8 cellular contexts compared by ENCODE assay signal in the genomic region with DNA sequence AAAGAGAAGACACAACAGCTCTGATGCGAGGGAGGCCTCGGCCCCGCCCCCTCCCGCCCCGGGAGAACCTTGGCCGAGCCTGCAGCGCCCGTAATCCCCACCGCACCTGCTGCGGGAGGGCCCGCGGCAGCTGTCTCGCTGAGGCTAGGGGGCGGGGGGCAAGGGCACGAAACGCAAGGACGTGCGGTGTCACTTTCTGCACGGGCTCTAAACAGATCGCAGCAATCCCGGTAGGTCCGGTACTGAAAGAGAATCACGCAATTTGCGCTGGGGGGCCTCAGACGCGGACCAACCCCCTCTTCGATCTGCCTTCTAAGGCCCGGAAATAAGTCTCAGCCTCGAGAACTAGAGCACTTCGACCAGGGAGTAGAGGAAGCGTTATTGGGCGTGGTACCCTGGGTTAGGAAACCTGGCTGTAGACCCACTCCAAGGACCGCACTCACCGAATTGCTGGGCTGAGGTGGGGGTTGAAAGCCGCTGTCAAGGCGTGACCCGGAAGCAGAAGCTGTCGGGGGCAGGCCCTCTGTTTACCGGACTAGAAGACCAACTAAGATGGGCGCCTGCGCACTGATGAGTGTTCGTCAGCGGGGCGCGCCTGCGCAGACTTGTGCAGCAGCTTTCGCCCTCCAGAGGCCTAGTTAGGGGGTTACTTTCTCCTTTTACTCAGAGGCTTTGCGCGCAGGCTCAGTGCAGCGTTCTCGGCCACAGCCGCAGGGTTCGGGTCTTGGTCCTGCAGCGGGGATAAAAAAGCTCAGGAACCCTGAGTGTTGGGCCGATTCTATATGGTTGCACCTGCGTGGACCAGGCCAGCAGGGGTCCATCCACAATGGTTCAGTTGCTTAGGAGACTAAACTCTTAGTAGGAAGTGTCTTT. TPM values are rescaled to one million over a fixed set of nuclear protein-coding genes. Genes with fewer than 3 reads are reported as not detected.
DNase-seq lines count a peak whose midpoint lies in the region; ATAC-seq and TF ChIP-seq lines count a peak whose summit lies in the region.

A gene with protein sequence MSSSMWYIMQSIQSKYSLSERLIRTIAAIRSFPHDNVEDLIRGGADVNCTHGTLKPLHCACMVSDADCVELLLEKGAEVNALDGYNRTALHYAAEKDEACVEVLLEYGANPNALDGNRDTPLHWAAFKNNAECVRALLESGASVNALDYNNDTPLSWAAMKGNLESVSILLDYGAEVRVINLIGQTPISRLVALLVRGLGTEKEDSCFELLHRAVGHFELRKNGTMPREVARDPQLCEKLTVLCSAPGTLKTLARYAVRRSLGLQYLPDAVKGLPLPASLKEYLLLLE (minus strand): TSS at position 500 of the 873 bp plus-strand sequence. CDS start 4,019 bp downstream, outside the sequence.

- 1% methylated on average over 55 to 56 of the region's 56 CpGs for WGBS in lung, 2 donors

- peak; percentile 99 for ATAC-seq in lung (ENCODE audit: insufficient read depth, low FRiP score)

- H3K27ac ChIP-seq in lung (ENCODE audit: low read depth in 1 of 2, low read length in 1 of 2) = peak within 1 kb of the TSS; percentile 85 to 90

- no peaks in the 10 kb centered on the region for H3K27me3 ChIP-seq in lung (ENCODE audit: control insufficient read depth, insufficient read depth)

- H3K36me3 ChIP-seq in lung (ENCODE audit: control insufficient read depth in 2 of 2, insufficient read depth in 2 of 2, low read length in 2 of 2) = peaks cover 0 to 5% of the 10 kb centered on the region in 2 donors

- no peaks in the 10 kb centered on the region for H3K9me3 ChIP-seq in lung (ENCODE audit: control insufficient read depth in 2 of 2, insufficient read depth in 1 of 2, low read length in 1 of 2)

- peak; percentile 20 for TF ChIP-seq CTCF in GM20000 (IDR thresholded peaks at IDR 0.05; ENCODE audit: extremely low read depth, missing control alignments)
- peak; percentile 0 for TF ChIP-seq CTCF in lung (IDR thresholded peaks at IDR 0.05; ENCODE audit: control extremely low read depth, extremely low read depth)

- H3K4me3 ChIP-seq in lung = peak within 1 kb of the TSS; percentile 85

- H3K4me1 ChIP-seq in lung (ENCODE audit: control insufficient read depth in 2 of 2, insufficient read depth in 2 of 2, low read length in 2 of 2) = peaks cover 3 to 4% of the 10 kb centered on the region in 2 donors

- DNase-seq in COR-L47 (lab: John Stamatoyannopoulos, UW) (peak; percentile 98), GM20000 (ENCODE audit: low spot score) (peak; percentile 95), HT-29 (ENCODE audit: low spot score) (peak; percentile 99), lung (ENCODE audit: low spot score) (peak; percentile 99)
- peak; percentile 95 for DNase-seq in NK-92 treated with Interleukin-12 subunit alpha and Interleukin-12 subunit beta, amount 100 ng/mL, for 24 hours (lab: John Stamatoyannopoulos, UW)
- peak; percentile 99 for DNase-seq in activated CD8-positive, alpha-beta memory T cell treated with anti-CD3 and anti-CD28 coated beads for 24 hours
- peak; percentile 99 for DNase-seq in effector CD8-positive, alpha-beta T cell (lab: John Stamatoyannopoulos, UW)
- DNase-seq in stimulated activated CD4-positive, alpha-beta T cell treated with anti-CD3 and anti-CD28 coated beads, TNF-alpha, amount 100 ng/mL, for 4 hours (ENCODE audit: low read depth in 3 of 3) = peak; percentile 96 to 98 (median 98)

RNA-seq across cellular contexts. Expression of the gene that starts here (rescaled TPM):
- total RNA-seq in HT-29 (2014; rRNA removed; shearing (Covaris generic)) = 18.1 and 22.1 TPM in 2 replicates
- total RNA-seq in lung = 10 to 100 TPM; 34.4 to 55.1 TPM
- polyA plus RNA-seq in lung = 10 to 100 TPM; 12.0 to 19.3 TPM

Comparison
In these comparisons a context has a peak if more than half of its experiments do, and no peak if none do; other contexts are left out.
1. Peak in every context shown above with its lines: DNase-seq, ATAC-seq, H3K4me3 ChIP-seq and H3K27ac ChIP-seq.